ENCODE assay signal across 11 cellular contexts in the genomic region with DNA sequence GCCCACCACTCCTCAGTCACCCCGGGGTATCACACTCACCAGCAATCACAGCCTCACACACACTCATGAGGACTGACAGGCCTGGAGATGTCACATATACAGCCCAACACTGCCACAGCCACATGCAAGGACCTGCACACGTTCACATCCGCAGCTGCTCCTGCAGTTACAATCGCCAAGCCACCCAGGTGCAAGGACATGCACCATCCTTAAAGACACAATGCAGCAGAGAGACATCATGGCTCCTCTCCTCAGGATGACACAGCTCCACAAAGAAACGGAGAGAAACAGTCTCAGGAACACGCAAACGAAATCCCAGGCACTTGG. TPM values are rescaled to one million over a fixed set of nuclear protein-coding genes. Genes with fewer than 3 reads are reported as not detected.
DNase-seq lines count a peak whose midpoint lies in the region; ATAC-seq, FAIRE-seq and TF ChIP-seq lines count a peak whose summit lies in the region.
"Had no signal": no experiment of that assay in that cellular context is flagged by ENCODE, and none has a peak within 500 bp of the region (broad histone marks: within the 10 kb centered on the region; RNA-seq: fewer than 3 reads in every experiment).

No MANE protein-coding gene starts in this region.

- CTCF ChIA-PET in Calu3 (lab: Charles Lee): interaction anchor here (0.7 to 0.8 kb wide), 2 partner anchors 57 to 77 kb away, joined by 3 to 4 read pairs; a partner anchor contains a TSS

- H3K4me1 Mint-ChIP-seq in Calu3 (ENCODE audit: low read depth, unreplicated experiment): peaks cover 13% of the 10 kb centered on the region
- H3K4me1 Mint-ChIP-seq in activated naive CD8-positive, alpha-beta T cell treated with anti-CD3 and anti-CD28 coated beads for 36 hours: peaks cover 11% of the 10 kb centered on the region
- peaks cover 9 to 21% (median 19%) of the 10 kb centered on the region in 4 donors for H3K4me1 Mint-ChIP-seq in naive thymus-derived CD8-positive, alpha-beta T cell

- intact Hi-C loops in Calu3 (cut with micrococcal nuclease; ENCODE audit: unreplicated experiment): loop anchor here (10.0 kb wide), 1 partner anchor 60 kb away; a partner anchor contains a TSS

- no peak overlapping the region for H3K27ac Mint-ChIP-seq in Calu3 (ENCODE audit: unreplicated experiment)
- H3K27ac Mint-ChIP-seq in activated naive CD8-positive, alpha-beta T cell treated with anti-CD3 and anti-CD28 coated beads for 36 hours: no peak overlapping the region
- H3K27ac Mint-ChIP-seq in naive thymus-derived CD8-positive, alpha-beta T cell: peak overlapping the region in 9 of 10 donors; percentile 24 to 96 (median 68)

- no peak for FAIRE-seq in D721Med (lab: Jason Lieb, UNC)

- H3K36me3 Mint-ChIP-seq in Calu3 (ENCODE audit: insufficient read depth, unreplicated experiment): peaks cover 26% of the 10 kb centered on the region
- H3K36me3 Mint-ChIP-seq in activated naive CD8-positive, alpha-beta T cell treated with anti-CD3 and anti-CD28 coated beads for 36 hours: no peaks in the 10 kb centered on the region
- H3K36me3 Mint-ChIP-seq in naive thymus-derived CD8-positive, alpha-beta T cell: peaks cover 0 to 4% (median 0%) of the 10 kb centered on the region in 3 donors

- no peak for TF ChIP-seq CTCF in Calu3 (IDR thresholded peaks at IDR 0.05; ENCODE audit: unreplicated experiment)
- TF ChIP-seq CTCF in D721Med (IDR thresholded peaks at IDR 0.05; ENCODE audit: insufficient read depth, missing control alignments): no peak

- BruUV-seq in Calu3 (replicated peaks; lab: Mats Ljungman, UMichigan): TSS peak; percentile 59

- POLR2A ChIA-PET in naive thymus-derived CD8-positive, alpha-beta T cell (lab: Charles Lee): no interaction called here

- peak overlapping the region; percentile 81 for H3K4me3 Mint-ChIP-seq in Calu3 (ENCODE audit: low read depth, unreplicated experiment)
- peak overlapping the region; percentile 65 for H3K4me3 Mint-ChIP-seq in activated naive CD8-positive, alpha-beta T cell treated with anti-CD3 and anti-CD28 coated beads for 36 hours
- peak overlapping the region; percentile 81 to 91 (median 88) for H3K4me3 Mint-ChIP-seq in naive thymus-derived CD8-positive, alpha-beta T cell

- no peaks in the 10 kb centered on the region for H3K27me3 Mint-ChIP-seq in Calu3 (ENCODE audit: unreplicated experiment)
- H3K27me3 Mint-ChIP-seq in activated naive CD8-positive, alpha-beta T cell treated with anti-CD3 and anti-CD28 coated beads for 36 hours: peaks cover 46% of the 10 kb centered on the region
- H3K27me3 Mint-ChIP-seq in naive thymus-derived CD8-positive, alpha-beta T cell: peaks cover 0 to 26% (median 9%) of the 10 kb centered on the region in 5 donors

- ATAC-seq in naive thymus-derived CD8-positive, alpha-beta T cell: peak; percentile 24 to 39
- ATAC-seq in activated CD4-positive, CD25-positive, alpha-beta regulatory T cell treated with anti-CD3 and anti-CD28 coated beads, Interleukin-2, amount 50 U/mL, for 24 hours: no peak
- ATAC-seq in HG02840 (IDR thresholded peaks at IDR 0.05; ENCODE audit: low FRiP score, unreplicated experiment): no peak

- H3K9me3 Mint-ChIP-seq in Calu3 (ENCODE audit: low read depth, unreplicated experiment): no peaks in the 10 kb centered on the region
- no peaks in the 10 kb centered on the region for H3K9me3 Mint-ChIP-seq in activated naive CD8-positive, alpha-beta T cell treated with anti-CD3 and anti-CD28 coated beads for 36 hours
- H3K9me3 Mint-ChIP-seq in naive thymus-derived CD8-positive, alpha-beta T cell: no peaks in the 10 kb centered on the region

- DNase-seq in Calu3 (no peak), NCI-H146 (lab: John Stamatoyannopoulos, UW) (peak; percentile 33), D721Med (ENCODE audit: insufficient read length, low spot score) (no peak), SW 1271 (lab: John Stamatoyannopoulos, UW) (no peak)
- DNase-seq in activated naive CD8-positive, alpha-beta T cell treated with anti-CD3 and anti-CD28 coated beads for 36 hours: no peak
- DNase-seq in naive thymus-derived CD8-positive, alpha-beta T cell: no peak
- DNase-seq: NCI-H1694 treated with DMSO at 0.1 percent for 48 hours had no signal

RNA-seq across cellular contexts. Expression of a gene that starts 1.1 kb away (rescaled TPM):
- 53.3 and 70.5 TPM in 2 replicates for total RNA-seq in Calu3 (2022)
- 1 to 10 TPM; 1.4 to 1.8 TPM for total RNA-seq in activated naive CD8-positive, alpha-beta T cell treated with anti-CD3 and anti-CD28 coated beads for 36 hours
- 1 to 10 TPM; 3.6 to 4.9 TPM for total RNA-seq in naive thymus-derived CD8-positive, alpha-beta T cell
- polyA plus RNA-seq in naive thymus-derived CD8-positive, alpha-beta T cell: 10 to 100 TPM; 12.6 to 28.0 (median 19.9) TPM

RNA-seq across cellular contexts. Expression of a gene that starts 8.0 kb away (rescaled TPM):
- total RNA-seq in Calu3 (2022): 0.47 and 0.49 TPM in 2 replicates
- total RNA-seq in activated naive CD8-positive, alpha-beta T cell treated with anti-CD3 and anti-CD28 coated beads for 36 hours: under 1 TPM; 0.54 to 0.70 TPM
- not detected for total RNA-seq in naive thymus-derived CD8-positive, alpha-beta T cell
- polyA plus RNA-seq in naive thymus-derived CD8-positive, alpha-beta T cell: not detected
- total RNA-seq: adrenal gland, mucosa of gallbladder had no signal

RNA-seq across cellular contexts. Expression of a gene that starts 32.5 kb away (rescaled TPM):
- total RNA-seq in Calu3 (2022): 68.1 and 78.7 TPM in 2 replicates
- 10 to 100 TPM; 45.3 to 50.0 TPM for total RNA-seq in activated naive CD8-positive, alpha-beta T cell treated with anti-CD3 and anti-CD28 coated beads for 36 hours
- 100 to 1,000 TPM; 120 to 124 TPM for total RNA-seq in naive thymus-derived CD8-positive, alpha-beta T cell
- 10 to 100 TPM; 10.5 to 15.9 (median 13.0) TPM for polyA plus RNA-seq in naive thymus-derived CD8-positive, alpha-beta T cell

RNA-seq across cellular contexts. Expression of a gene that starts 48.0 kb away (rescaled TPM):
- total RNA-seq in Calu3 (2022): not detected in 2 replicates
- not detected for total RNA-seq in activated naive CD8-positive, alpha-beta T cell treated with anti-CD3 and anti-CD28 coated beads for 36 hours
- total RNA-seq in naive thymus-derived CD8-positive, alpha-beta T cell: not detected
- not detected for polyA plus RNA-seq in naive thymus-derived CD8-positive, alpha-beta T cell
- polyA plus RNA-seq: adrenal gland had no signal

Comparison
In these comparisons a context has a peak if more than half of its experiments do, and no peak if none do; other contexts are left out.
1. H3K27ac Mint-ChIP-seq: peak in naive thymus-derived CD8-positive, alpha-beta T cell (9 of 10); none in Calu3 (single experiment) and activated naive CD8-positive, alpha-beta T cell treated with anti-CD3 and anti-CD28 coated beads for 36 hours (single experiment).
2. ATAC-seq: peak in naive thymus-derived CD8-positive, alpha-beta T cell (2 of 2); none in activated CD4-positive, CD25-positive, alpha-beta regulatory T cell treated with anti-CD3 and anti-CD28 coated beads, Interleukin-2, amount 50 U/mL, for 24 hours (0 of 2) and HG02840 (single experiment).
3. Peak in every context shown above with its lines, with median percentiles within 50 percentile points of each other: H3K4me3 Mint-ChIP-seq.